Comparison of ENCODE assay signal across 19 cellular contexts in genomic region chr2:20475567-20475952, GRCh38. TPM values are rescaled to one million over a fixed set of nuclear protein-coding genes. Genes with fewer than 3 reads are reported as not detected.
DNase-seq lines count a peak whose midpoint lies in the region; ATAC-seq and TF ChIP-seq lines count a peak whose summit lies in the region.
"Had no signal": no experiment of that assay in that cellular context is flagged by ENCODE, and none has a peak within 500 bp of the region (broad histone marks: within the 10 kb centered on the region; RNA-seq: fewer than 3 reads in every experiment).

No MANE protein-coding gene starts in this region.

- H3K27ac ChIP-seq in heart left ventricle (peak overlapping the region in 9 of 12 donors; percentile 1 to 65 (median 46)), gastrocnemius medialis (peak overlapping the region in 3 of 4 donors; percentile 1 to 68 (median 64))
- peak overlapping the region in 2 of 11 experiments; percentile 71 to 78; a peak in 3 of 22 replicates for H3K27ac ChIP-seq in BLaER1 treated with 17β-estradiol and CSF1 and Interleukin-3, amounts not matched to agents 10 nM and 100 nM

- whole genome bisulfite sequencing in heart left ventricle, 4 donors = 96 to 100% (median 97%) methylated on average over 3 of the region's 3 CpGs

- DNase-seq in heart left ventricle (no peak), Right ventricle myocardium superior (no peak), left lobe of liver (ENCODE audit: low spot score) (no peak), gastrocnemius medialis (no peak), GM10248 (ENCODE audit: extremely low spot score) (no peak), sciatic nerve (ENCODE audit: low spot score) (no peak)
- DNase-seq in activated CD8-positive, alpha-beta T cell treated with anti-CD3 and anti-CD28 coated beads, Interleukin-2, amount 10 ng/mL, durations not matched to agents 7 days and 5 days = no peak
- DNase-seq: CD4-positive, CD25-positive, alpha-beta regulatory T cell; DMS79; Kasumi-1; NCI-H1417; NCI-H1694 treated with DMSO at 0.1 percent for 48 hours; NCI-H2081 treated with DMSO at 0.1 percent for 48 hours; NCI-H446; NCI-H526; OCI-M1; SHP77 had no signal

- TF ChIP-seq CTCF in heart left ventricle (IDR thresholded peaks at IDR 0.05) (no peak), gastrocnemius medialis (IDR thresholded peaks at IDR 0.05 in 4 of 5, conservative IDR thresholded peaks at IDR 0.05 in 1 of 5) (no peak), GM10248 (IDR thresholded peaks at IDR 0.05; ENCODE audit: control extremely low read depth, extremely low read depth, low read depth, missing control alignments) (no peak)

- H3K4me1 Mint-ChIP-seq in activated CD8-positive, alpha-beta T cell treated with anti-CD3 and anti-CD28 coated beads, Interleukin-2, amount 10 ng/mL, durations not matched to agents 7 days and 5 days (ENCODE audit: low read depth) = no peaks in the 10 kb centered on the region

- no peaks in the 10 kb centered on the region for H3K9me3 Mint-ChIP-seq in activated CD8-positive, alpha-beta T cell treated with anti-CD3 and anti-CD28 coated beads, Interleukin-2, amount 10 ng/mL, durations not matched to agents 7 days and 5 days (ENCODE audit: insufficient read depth)

- no peak for TF ChIP-seq POLR2A in heart left ventricle (IDR thresholded peaks at IDR 0.05)
- no peak for TF ChIP-seq POLR2A in gastrocnemius medialis (IDR thresholded peaks at IDR 0.05)

- H3K4me3 ChIP-seq in heart left ventricle = no peak overlapping the region
- no peak overlapping the region for H3K4me3 ChIP-seq in BLaER1 treated with 17β-estradiol and CSF1 and Interleukin-3, amounts not matched to agents 10 nM and 100 nM
- no peak overlapping the region for H3K4me3 ChIP-seq in gastrocnemius medialis

- H3K9me3 ChIP-seq in heart left ventricle = no peaks in the 10 kb centered on the region
- H3K9me3 ChIP-seq in BLaER1 treated with 17β-estradiol and CSF1 and Interleukin-3, amounts not matched to agents 10 nM and 100 nM (replicated peaks in 1 of 11) = peaks cover 13 to 38% (median 27%) of the 10 kb centered on the region in 11 experiments
- no peaks in the 10 kb centered on the region for H3K9me3 ChIP-seq in gastrocnemius medialis

- H3K4me2 ChIP-seq in BLaER1 treated with 17β-estradiol and CSF1 and Interleukin-3, amounts not matched to agents 10 nM and 100 nM = peak overlapping the region in 7 of 11 experiments; percentile 57 to 83 (median 71); a peak in 12 of 22 replicates

- CTCF ChIA-PET in GM10248 (lab: Yijun Ruan, JAX) = interaction anchor here (1.5 kb wide), 1 partner anchor 9 kb away, joined by 3 read pairs; no protein-coding TSS in a partner anchor
- CTCF ChIA-PET in activated CD8-positive, alpha-beta T cell treated with anti-CD3 and anti-CD28 coated beads, Interleukin-2, amount 10 ng/mL, durations not matched to agents 7 days and 5 days (lab: Charles Lee) = no interaction called here

- H4K20me1 ChIP-seq in BLaER1 treated with 17β-estradiol and CSF1 and Interleukin-3, amounts not matched to agents 10 nM and 100 nM = no peaks in the 10 kb centered on the region

- POLR2A ChIA-PET in GM10248 (lab: Yijun Ruan, JAX) = interaction anchor here (3.0 kb wide), 1 partner anchor 28 kb away, joined by 16 read pairs; the partner anchor contains the start of gene RHOB
- POLR2A ChIA-PET in activated CD8-positive, alpha-beta T cell treated with anti-CD3 and anti-CD28 coated beads, Interleukin-2, amount 10 ng/mL, durations not matched to agents 7 days and 5 days (lab: Charles Lee) = no interaction called here

- no peaks in the 10 kb centered on the region for H3K36me3 Mint-ChIP-seq in activated CD8-positive, alpha-beta T cell treated with anti-CD3 and anti-CD28 coated beads, Interleukin-2, amount 10 ng/mL, durations not matched to agents 7 days and 5 days (ENCODE audit: low read depth)
- H3K36me3 Mint-ChIP-seq: CD4-positive, CD25-positive, alpha-beta regulatory T cell had no signal

- no peak overlapping the region for H3K27ac Mint-ChIP-seq in activated CD8-positive, alpha-beta T cell treated with anti-CD3 and anti-CD28 coated beads, Interleukin-2, amount 10 ng/mL, durations not matched to agents 7 days and 5 days
- H3K27ac Mint-ChIP-seq: B cell; CD4-positive, CD25-positive, alpha-beta regulatory T cell had no signal

- intact Hi-C loops in heart left ventricle (cut with DNase I) = no loop called here
- intact Hi-C loops in Right ventricle myocardium superior (cut with DNase I) = no loop called here
- intact Hi-C loops in gastrocnemius medialis (cut with DNase I; ENCODE audit: low total_unique reads) = no loop called here
- intact Hi-C loops in sciatic nerve (cut with DNase I) = no loop called here

- H3K27me3 ChIP-seq in heart left ventricle = no peaks in the 10 kb centered on the region
- H3K27me3 ChIP-seq in BLaER1 treated with 17β-estradiol and CSF1 and Interleukin-3, amounts not matched to agents 10 nM and 100 nM = no peaks in the 10 kb centered on the region
- H3K27me3 ChIP-seq in gastrocnemius medialis = no peaks in the 10 kb centered on the region

- H3K4me1 ChIP-seq in heart left ventricle = peaks cover 0 to 12% (median 0%) of the 10 kb centered on the region in 12 donors
- peaks cover 15 to 40% (median 30%) of the 10 kb centered on the region in 10 experiments for H3K4me1 ChIP-seq in BLaER1 treated with 17β-estradiol and CSF1 and Interleukin-3, amounts not matched to agents 10 nM and 100 nM
- H3K4me1 ChIP-seq in gastrocnemius medialis = peaks cover 16 to 29% of the 10 kb centered on the region in 2 donors

- no peaks in the 10 kb centered on the region for H3K36me3 ChIP-seq in heart left ventricle
- H3K36me3 ChIP-seq in BLaER1 treated with 17β-estradiol and CSF1 and Interleukin-3, amounts not matched to agents 10 nM and 100 nM = no peaks in the 10 kb centered on the region; a peak in 1 of 22 replicates
- no peaks in the 10 kb centered on the region for H3K36me3 ChIP-seq in gastrocnemius medialis

- ATAC-seq in heart left ventricle = no peak
- no peak for ATAC-seq in Right ventricle myocardium superior (ENCODE audit: poor library complexity)
- ATAC-seq in left lobe of liver = peak; percentile 1
- ATAC-seq in gastrocnemius medialis = no peak
- no peak for ATAC-seq in activated CD8-positive, alpha-beta T cell treated with anti-CD3 and anti-CD28 coated beads, Interleukin-2, amount 10 ng/mL, durations not matched to agents 7 days and 5 days
- ATAC-seq in sciatic nerve = no peak

- H3K27me3 Mint-ChIP-seq in activated CD8-positive, alpha-beta T cell treated with anti-CD3 and anti-CD28 coated beads, Interleukin-2, amount 10 ng/mL, durations not matched to agents 7 days and 5 days (ENCODE audit: low read depth) = no peaks in the 10 kb centered on the region

- in situ Hi-C loops in gastrocnemius medialis (cut with MboI; ENCODE audit: low sequenced_read_pairs in 4 of 4) = no loop called here

- H3K9ac ChIP-seq in BLaER1 treated with 17β-estradiol and CSF1 and Interleukin-3, amounts not matched to agents 10 nM and 100 nM = no peak overlapping the region

- H3K4me3 Mint-ChIP-seq in activated CD8-positive, alpha-beta T cell treated with anti-CD3 and anti-CD28 coated beads, Interleukin-2, amount 10 ng/mL, durations not matched to agents 7 days and 5 days = no peak overlapping the region
- H3K4me3 Mint-ChIP-seq: B cell; CD4-positive, CD25-positive, alpha-beta regulatory T cell had no signal

RNA-seq across cellular contexts. Expression of gene RHOB, which starts 28.7 kb away (rescaled TPM):
- total RNA-seq in heart left ventricle (100 to 1,000 TPM; 105 to 429 (median 169) TPM), Right ventricle myocardium superior (199 TPM), left lobe of liver (250 TPM), gastrocnemius medialis (1,000 to 10,000 TPM in 2 of 4 donors, 100 to 1,000 TPM in 2; 696 to 1,267 (median 1,094) TPM), sciatic nerve (236 TPM)
- polyA plus RNA-seq in heart left ventricle = 100 to 1,000 TPM; 136 to 238 TPM
- total RNA-seq in activated CD8-positive, alpha-beta T cell treated with anti-CD3 and anti-CD28 coated beads, Interleukin-2, amount 10 ng/mL, durations not matched to agents 7 days and 5 days = 1 to 10 TPM; 1.2 to 1.3 TPM

Comparison
In these comparisons a context has a peak if more than half of its experiments do, and no peak if none do; other contexts are left out.
1. RNA of gene RHOB, which starts 28.7 kb away (total RNA-seq): 696 to 1,267 TPM in gastrocnemius medialis, 250 TPM in left lobe of liver (single experiment), 236 TPM in sciatic nerve (single experiment), 199 TPM in Right ventricle myocardium superior (single experiment) and 105 to 429 TPM in heart left ventricle; 1.2 to 1.3 TPM in activated CD8-positive, alpha-beta T cell treated with anti-CD3 and anti-CD28 coated beads, Interleukin-2, amount 10 ng/mL, durations not matched to agents 7 days and 5 days; every median in the first group is over 10 times any median in the second.